In genomic region chrX:132610536-132610935, GRCh38 we compare ENCODE assay signal across 11 cellular contexts.
"Had no signal": no experiment of that assay in that cellular context is flagged by ENCODE, and none has a peak within 500 bp of the region (broad histone marks: within the 10 kb centered on the region; RNA-seq: fewer than 3 reads in every experiment).

No MANE protein-coding gene starts in this region.

- H3K27ac ChIP-seq: GM23248, HL-60, KMS-11 had no signal

- H3K9me3 ChIP-seq: HAP-1 had no signal

- H3K27ac Mint-ChIP-seq: HFFc6, IgD-negative memory B cell had no signal

- H3K4me2 ChIP-seq: KMS-11 had no signal

- ATAC-seq: HCT116, HepG2 had no signal

- H3K36me3 ChIP-seq: HAP-1 had no signal

- H3K4me3 Mint-ChIP-seq: HFFc6, IgD-negative memory B cell had no signal

- H2AFZ ChIP-seq: GM23248 had no signal

- FAIRE-seq: HepG2 had no signal

- H3K4me3 ChIP-seq: GM23248, HAP-1 had no signal

- H3K9ac ChIP-seq: GM23248, KMS-11 had no signal

- DNase-seq: GM23248, GOT3, H7, HFFc6, KBM-7 had no signal

- H3K36me3 Mint-ChIP-seq: IgD-negative memory B cell had no signal

- H3K4me1 Mint-ChIP-seq: IgD-negative memory B cell had no signal

- H3K9me3 Mint-ChIP-seq: HFFc6, IgD-negative memory B cell had no signal

- H3K4me1 ChIP-seq: HAP-1 had no signal
